14 cellular contexts compared by ENCODE assay signal in genomic region chr21:25994758-25995163, GRCh38.
"Had no signal": no experiment of that assay in that cellular context is flagged by ENCODE, and none has a peak within 500 bp of the region (broad histone marks: within the 10 kb centered on the region; RNA-seq: fewer than 3 reads in every experiment).

No MANE protein-coding gene starts in this region.

- H3K27ac ChIP-seq: brain microvascular endothelial cell, sigmoid colon, SK-N-MC, stomach had no signal

- ATAC-seq: activated CD8-positive, alpha-beta memory T cell treated with anti-CD3 and anti-CD28 coated beads, Interleukin-2, amount 10 ng/mL, durations not matched to agents 7 days and 5 days; effector memory CD8-positive, alpha-beta T cell; stimulated activated effector memory CD8-positive, alpha-beta T cell treated with anti-CD3 and anti-CD28 coated beads, Interleukin-12 subunit alpha, Interleukin-12 subunit beta, amount 100 ng/mL, for 72 hours had no signal

- H3K4me3 ChIP-seq: sigmoid colon, SK-N-MC, stomach had no signal

- H3K9me3 ChIP-seq: sigmoid colon, stomach had no signal

- DNase-seq: activated CD4-positive, alpha-beta memory T cell treated with anti-CD3 and anti-CD28 coated beads, Interleukin-2, amount 10 ng/mL, durations not matched to agents 7 days and 5 days; activated CD4-positive, alpha-beta T cell treated with anti-CD3 and anti-CD28 coated beads for 48 hours; activated CD4-positive, CD25-positive, alpha-beta regulatory T cell; activated CD8-positive, alpha-beta memory T cell treated with anti-CD3 and anti-CD28 coated beads, Interleukin-2, amount 10 ng/mL, durations not matched to agents 7 days and 5 days; activated naive CD4-positive, alpha-beta T cell treated with anti-CD3 and anti-CD28 coated beads for 36 hours; activated T-cell treated with anti-CD3 and anti-CD28 coated beads, Interleukin-2, amount 50 U/mL, for 1 hour; brain microvascular endothelial cell; dermis blood vessel endothelial cell; effector memory CD8-positive, alpha-beta T cell; sigmoid colon; stimulated activated CD4-positive, alpha-beta T cell treated with anti-CD3 and anti-CD28 coated beads, Interleukin-4, amount 100 ng/mL, for 24 hours; stomach had no signal

- H3K27me3 ChIP-seq: brain microvascular endothelial cell, sigmoid colon, stomach had no signal
